Comparison of ENCODE assay signal across 26 cellular contexts in genomic region chr2:7983451-7983850, GRCh38.
"Had no signal": no experiment of that assay in that cellular context is flagged by ENCODE, and none has a peak within 500 bp of the region (broad histone marks: within the 10 kb centered on the region; RNA-seq: fewer than 3 reads in every experiment).

No MANE protein-coding gene starts in this region.

- H3K36me3 Mint-ChIP-seq: naive thymus-derived CD8-positive, alpha-beta T cell; stimulated activated effector memory CD8-positive, alpha-beta T cell treated with anti-CD3 and anti-CD28 coated beads, Interleukin-12 subunit alpha, Interleukin-12 subunit beta, amount 100 ng/mL, for 72 hours had no signal

- H3K27ac Mint-ChIP-seq: naive thymus-derived CD8-positive, alpha-beta T cell; nephron; progenitor cell of endocrine pancreas; stimulated activated effector memory CD8-positive, alpha-beta T cell treated with anti-CD3 and anti-CD28 coated beads, Interleukin-12 subunit alpha, Interleukin-12 subunit beta, amount 100 ng/mL, for 72 hours had no signal

- ATAC-seq: left colon; left lung; lower lobe of right lung; naive thymus-derived CD8-positive, alpha-beta T cell; right cardiac atrium; sciatic nerve; stimulated activated effector memory CD8-positive, alpha-beta T cell treated with anti-CD3 and anti-CD28 coated beads, Interleukin-12 subunit alpha, Interleukin-12 subunit beta, amount 100 ng/mL, for 72 hours; upper lobe of right lung had no signal

- DNase-seq: hypothalamus; immature natural killer cell; kidney; left colon; left lung; lower lobe of right lung; mammary epithelial cell; mesenchymal stem cell; naive thymus-derived CD8-positive, alpha-beta T cell; ovary; retina; right cardiac atrium; small intestine; spleen; stimulated activated CD4-positive, alpha-beta T cell treated with anti-CD3 and anti-CD28 coated beads, Interleukin-4, amount 100 ng/mL, for 24 hours; stimulated activated naive CD4-positive, alpha-beta T cell; stomach; testis; thyroid gland; trophoblast cell; upper lobe of right lung had no signal

- H3K27ac ChIP-seq: left lung, lower lobe of right lung, ovary, spleen, stomach, testis, thyroid gland, upper lobe of right lung had no signal

- H3K9me3 Mint-ChIP-seq: immature natural killer cell had no signal

- H3K4me3 Mint-ChIP-seq: immature natural killer cell; naive thymus-derived CD8-positive, alpha-beta T cell; nephron; neural crest cell; stimulated activated effector memory CD8-positive, alpha-beta T cell treated with anti-CD3 and anti-CD28 coated beads, Interleukin-12 subunit alpha, Interleukin-12 subunit beta, amount 100 ng/mL, for 72 hours had no signal

- H3K4me3 ChIP-seq: left lung, lower lobe of right lung, ovary, spleen, stomach, testis, thyroid gland, upper lobe of right lung had no signal

- H3K27me3 Mint-ChIP-seq: naive thymus-derived CD8-positive, alpha-beta T cell had no signal

- H3K36me3 ChIP-seq: left lung, lower lobe of right lung, ovary, spleen, stomach, thyroid gland, upper lobe of right lung had no signal

- H3K27me3 ChIP-seq: left lung, ovary, spleen, stomach, testis, thyroid gland, upper lobe of right lung had no signal

- H3K4me1 Mint-ChIP-seq: nephron, neural crest cell had no signal

- H3K4me1 ChIP-seq: left lung, lower lobe of right lung, spleen, thyroid gland, upper lobe of right lung had no signal
